ENCODE assay signal across 10 cellular contexts in the genomic region with DNA sequence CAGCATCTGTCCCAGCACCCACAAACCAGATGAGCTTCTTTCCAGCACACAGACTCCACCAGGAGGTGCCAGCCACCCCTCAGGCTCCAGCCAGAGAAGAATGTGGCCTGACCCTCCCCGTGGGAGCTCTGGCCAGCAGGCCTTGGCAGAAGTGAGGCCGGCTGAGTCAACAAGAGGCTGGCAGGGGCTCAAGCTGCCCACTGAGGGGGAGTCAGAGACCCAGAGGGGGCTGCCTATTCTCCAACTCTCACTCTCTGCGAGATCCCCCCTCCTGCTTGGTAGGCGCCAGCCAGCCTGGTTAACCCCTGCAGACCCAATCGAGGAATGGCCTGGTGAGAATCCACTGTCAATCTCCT. TPM values are rescaled to one million over a fixed set of nuclear protein-coding genes. Genes with fewer than 3 reads are reported as not detected.
DNase-seq lines count a peak whose midpoint lies in the region; ATAC-seq, FAIRE-seq and TF ChIP-seq lines count a peak whose summit lies in the region.
"Had no signal": no experiment of that assay in that cellular context is flagged by ENCODE, and none has a peak within 500 bp of the region (broad histone marks: within the 10 kb centered on the region; RNA-seq: fewer than 3 reads in every experiment).

No MANE protein-coding gene starts in this region.

- H3K4me3 Mint-ChIP-seq in astrocyte (ENCODE audit: unreplicated experiment) = no peak overlapping the region
- H3K4me3 Mint-ChIP-seq: T-cell had no signal

- H3K4me2 ChIP-seq in astrocyte (ENCODE audit: low read length) = peak overlapping the region; percentile 19
- H3K4me2 ChIP-seq in skeletal muscle satellite cell (ENCODE audit: low read length) = peak overlapping the region; percentile 48

- peak overlapping the region; percentile 2 for H3K9ac ChIP-seq in astrocyte (ENCODE audit: low read length)
- H3K9ac ChIP-seq in skeletal muscle satellite cell (ENCODE audit: low read depth, low read length) = peak overlapping the region; percentile 41

- no peak overlapping the region for H3K4me3 ChIP-seq in HFF-Myc (replicated peaks; ENCODE audit: low read depth, low read length)
- no peak overlapping the region for H3K4me3 ChIP-seq in astrocyte (ENCODE audit: insufficient read depth, low read depth, low read length)
- H3K4me3 ChIP-seq in skeletal muscle satellite cell (ENCODE audit: low read length) = no peak overlapping the region

- no peak overlapping the region for H2AFZ ChIP-seq in astrocyte (ENCODE audit: low read depth, low read length)

- H3K36me3 ChIP-seq in astrocyte (ENCODE audit: insufficient read depth, low read length) (no peaks in the 10 kb centered on the region), skeletal muscle satellite cell (ENCODE audit: insufficient read depth, low read length) (no peaks in the 10 kb centered on the region)

- no peaks in the 10 kb centered on the region for H3K36me3 Mint-ChIP-seq in astrocyte (ENCODE audit: low read depth, unreplicated experiment)
- H3K36me3 Mint-ChIP-seq: T-cell had no signal

- no peaks in the 10 kb centered on the region for H4K20me1 ChIP-seq in astrocyte (ENCODE audit: insufficient read depth, low read length)

- no peaks in the 10 kb centered on the region for H3K9me3 Mint-ChIP-seq in astrocyte (ENCODE audit: unreplicated experiment)
- H3K9me3 Mint-ChIP-seq: T-cell had no signal

- no peak overlapping the region for H3K27ac Mint-ChIP-seq in astrocyte (ENCODE audit: unreplicated experiment)
- H3K27ac Mint-ChIP-seq: T-cell had no signal

- TF ChIP-seq CTCF in HFF-Myc (IDR thresholded peaks at IDR 0.05; ENCODE audit: low read depth, low read length, missing control alignments) (peak; percentile 2), astrocyte (IDR thresholded peaks at IDR 0.05; ENCODE audit: insufficient read depth, low read depth, low read length) (no peak)

- H3K27ac ChIP-seq in astrocyte (ENCODE audit: low read depth, low read length) = no peak overlapping the region

- no peaks in the 10 kb centered on the region for H3K27me3 ChIP-seq in astrocyte (ENCODE audit: insufficient read depth, low read length)
- no peaks in the 10 kb centered on the region for H3K27me3 ChIP-seq in skeletal muscle satellite cell (ENCODE audit: control insufficient read depth, insufficient read depth, low read length)

- H3K27me3 Mint-ChIP-seq in astrocyte (ENCODE audit: low read depth, unreplicated experiment) = peaks cover 4% of the 10 kb centered on the region

- DNase-seq in HFF-Myc (ENCODE audit: extremely low read depth, low read depth) (no peak), astrocyte (ENCODE audit: low read depth) (peak; percentile 60), islet precursor cell (peak; percentile 76), DMS53 treated with DMSO at 0.1 percent for 48 hours (lab: John Stamatoyannopoulos, UW; ENCODE audit: unreplicated experiment) (no peak), activated gamma-delta T cell (lab: John Stamatoyannopoulos, UW) (no peak)
- DNase-seq: activated gamma-delta T cell treated with Interleukin-2 at 50 U/mL for 16 hours, T-cell had no signal

- no peak for ATAC-seq in HG03439 (IDR thresholded peaks at IDR 0.05; ENCODE audit: unreplicated experiment)
- ATAC-seq in GM18870 (IDR thresholded peaks at IDR 0.05; ENCODE audit: unreplicated experiment) = no peak
- ATAC-seq: T-cell had no signal

- H3K4me1 ChIP-seq in astrocyte (ENCODE audit: insufficient read depth, low read length) (peaks cover 40% of the 10 kb centered on the region), skeletal muscle satellite cell (ENCODE audit: control insufficient read depth, insufficient read depth, low read length) (peaks cover 66% of the 10 kb centered on the region)

- peaks cover 35% of the 10 kb centered on the region for H3K4me1 Mint-ChIP-seq in astrocyte (ENCODE audit: low read depth, unreplicated experiment)

- H3K9me3 ChIP-seq in astrocyte (ENCODE audit: insufficient read depth, low read depth, low read length) (no peaks in the 10 kb centered on the region), skeletal muscle satellite cell (replicated peaks; ENCODE audit: low read length) (no peaks in the 10 kb centered on the region)

- no peaks in the 10 kb centered on the region for H3K79me2 ChIP-seq in astrocyte (ENCODE audit: insufficient read depth, low read length)

- FAIRE-seq in astrocyte (lab: Jason Lieb, UNC) = no peak

RNA-seq across cellular contexts. Expression of gene CDC42EP1, which starts 10.6 kb away (rescaled TPM):
- total RNA-seq in astrocyte = 106 and 109 TPM in 2 replicates
- 23.8 and 28.0 TPM in 2 replicates for total RNA-seq in skeletal muscle satellite cell (2012; rRNA removed)

RNA-seq across cellular contexts. Expression of gene LGALS2, which starts 30.2 kb away (rescaled TPM):
- not detected in 2 replicates for total RNA-seq in astrocyte
- not detected in 2 replicates for total RNA-seq in skeletal muscle satellite cell (2012; rRNA removed)

RNA-seq across cellular contexts. Expression of gene CARD10, which starts 30.5 kb away (rescaled TPM):
- 19.7 and 22.6 TPM in 2 replicates for total RNA-seq in astrocyte
- total RNA-seq in skeletal muscle satellite cell (2012; rRNA removed) = 24.8 and 28.6 TPM in 2 replicates

RNA-seq across cellular contexts. Expression of gene GGA1, which starts 59.0 kb away (rescaled TPM):
- 39.9 and 43.1 TPM in 2 replicates for total RNA-seq in astrocyte
- total RNA-seq in skeletal muscle satellite cell (2012; rRNA removed) = 29.7 and 46.4 TPM in 2 replicates

Comparison
In these comparisons a context has a peak if more than half of its experiments do, and no peak if none do; other contexts are left out.
1. DNase-seq: peak in astrocyte (single experiment) and islet precursor cell (single experiment); none in HFF-Myc (single experiment), DMS53 treated with DMSO at 0.1 percent for 48 hours (single experiment) and activated gamma-delta T cell (single experiment).